12 cellular contexts compared by ENCODE assay signal in genomic region chr11:95339554-95339953, GRCh38.
DNase-seq lines count a peak whose midpoint lies in the region; ATAC-seq and TF ChIP-seq lines count a peak whose summit lies in the region.
"Had no signal": no experiment of that assay in that cellular context is flagged by ENCODE, and none has a peak within 500 bp of the region (broad histone marks: within the 10 kb centered on the region; RNA-seq: fewer than 3 reads in every experiment).

No MANE protein-coding gene starts in this region.

- no peaks in the 10 kb centered on the region for H3K9me3 ChIP-seq in gastrocnemius medialis

- in situ Hi-C loops in gastrocnemius medialis (cut with MboI; ENCODE audit: low sequenced_read_pairs in 4 of 4): no loop called here

- DNase-seq in dorsolateral prefrontal cortex (no peak), gastrocnemius medialis (no peak), HEK293T (ENCODE audit: extremely low spot score) (no peak), HuH-7 (ENCODE audit: low spot score) (no peak), mesenteric fat pad (ENCODE audit: low spot score) (no peak), iPS-NIHi11 (ENCODE audit: low spot score) (no peak)
- DNase-seq: activated CD4-positive, alpha-beta T cell treated with anti-CD3 and anti-CD28 coated beads, Interleukin-2, amount 10 ng/mL, durations not matched to agents 24 days and 14 days; brain microvascular endothelial cell; glutamatergic neuron; NCI-H1694 had no signal

- no peaks in the 10 kb centered on the region for H3K27me3 ChIP-seq in dorsolateral prefrontal cortex
- H3K27me3 ChIP-seq in gastrocnemius medialis: no peaks in the 10 kb centered on the region
- H3K27me3 ChIP-seq: brain microvascular endothelial cell had no signal

- POLR2A ChIA-PET in HEK293T (lab: Yijun Ruan, JAX): interaction anchor here (0.8 kb wide), 1 partner anchor 108 kb away, joined by 4 read pairs; the partner anchor contains the start of gene SESN3

- H3K27ac ChIP-seq in dorsolateral prefrontal cortex: peak overlapping the region in 44 of 59 donors; percentile 6 to 86 (median 74)
- peak overlapping the region; percentile 69 to 80 (median 77) for H3K27ac ChIP-seq in gastrocnemius medialis
- H3K27ac ChIP-seq: brain microvascular endothelial cell had no signal

- ATAC-seq in GM18511 (IDR thresholded peaks at IDR 0.05; ENCODE audit: unreplicated experiment) (peak; percentile 46), HG02678 (IDR thresholded peaks at IDR 0.05; ENCODE audit: unreplicated experiment) (peak; percentile 34), gastrocnemius medialis (peak in 1 of 2 donors; percentile 54)

- no peak overlapping the region for H3K4me3 ChIP-seq in dorsolateral prefrontal cortex
- H3K4me3 ChIP-seq in gastrocnemius medialis: no peak overlapping the region

- peaks cover 36 to 37% of the 10 kb centered on the region in 2 donors for H3K4me1 ChIP-seq in gastrocnemius medialis

- no peaks in the 10 kb centered on the region for H3K36me3 ChIP-seq in gastrocnemius medialis
- H3K36me3 ChIP-seq: brain microvascular endothelial cell had no signal

- no peak for TF ChIP-seq POLR2A in gastrocnemius medialis (IDR thresholded peaks at IDR 0.05)

- intact Hi-C loops in dorsolateral prefrontal cortex (cut with DNase I) (no loop called here), gastrocnemius medialis (cut with DNase I; ENCODE audit: low total_unique reads) (loop anchor here (2.0 to 5.0 kb wide), 2 partner anchors 73 to 107 kb away; partner anchors contain the start of gene SESN3)

- no peak for TF ChIP-seq CTCF in dorsolateral prefrontal cortex (IDR thresholded peaks at IDR 0.05 in 54 of 56, conservative IDR thresholded peaks at IDR 0.05 in 2 of 56; ENCODE audit: low read depth in 1 of 56, partially characterized antibody in 56 of 56)
- TF ChIP-seq CTCF in gastrocnemius medialis (IDR thresholded peaks at IDR 0.05 in 4 of 5, conservative IDR thresholded peaks at IDR 0.05 in 1 of 5): no peak

- CTCF ChIA-PET in HEK293T (lab: Yijun Ruan, JAX): no interaction called here

TF ChIP-seq in HEK293T, 16 proteins besides CTCF, POLR2A, EP300 and RAD21:
- TF ChIP-seq SP1 (IDR thresholded peaks at IDR 0.05): no peak
- TF ChIP-seq ELF4 (IDR thresholded peaks at IDR 0.05): no peak
- no peak for TF ChIP-seq BHLHE40 (IDR thresholded peaks at IDR 0.05; ENCODE audit: borderline replicate concordance)
- no peak for TF ChIP-seq CTBP1 (IDR thresholded peaks at IDR 0.05; ENCODE audit: borderline replicate concordance)
- no peak for TF ChIP-seq ZNF384 (IDR thresholded peaks at IDR 0.05)
- no peak for TF ChIP-seq FOXM1 (IDR thresholded peaks at IDR 0.05; ENCODE audit: borderline replicate concordance)
- TF ChIP-seq LEF1 (IDR thresholded peaks at IDR 0.05; ENCODE audit: borderline replicate concordance): no peak
- no peak for TF ChIP-seq FOXK2 (IDR thresholded peaks at IDR 0.05)
- no peak for TF ChIP-seq L3MBTL2 (conservative IDR thresholded peaks at IDR 0.05)
- no peak for TF ChIP-seq FOXA1 (IDR thresholded peaks at IDR 0.05)
- TF ChIP-seq PKNOX1 (IDR thresholded peaks at IDR 0.05): no peak
- no peak for TF ChIP-seq HDGF (IDR thresholded peaks at IDR 0.05; ENCODE audit: borderline replicate concordance)
- no peak for TF ChIP-seq NFRKB (IDR thresholded peaks at IDR 0.05)
- TF ChIP-seq TARDBP (IDR thresholded peaks at IDR 0.05): no peak
- TF ChIP-seq SUZ12 (IDR thresholded peaks at IDR 0.05): no peak
- TF ChIP-seq ARNT (IDR thresholded peaks at IDR 0.05): no peak
